ENCODE assay signal across 9 cellular contexts in the genomic region with DNA sequence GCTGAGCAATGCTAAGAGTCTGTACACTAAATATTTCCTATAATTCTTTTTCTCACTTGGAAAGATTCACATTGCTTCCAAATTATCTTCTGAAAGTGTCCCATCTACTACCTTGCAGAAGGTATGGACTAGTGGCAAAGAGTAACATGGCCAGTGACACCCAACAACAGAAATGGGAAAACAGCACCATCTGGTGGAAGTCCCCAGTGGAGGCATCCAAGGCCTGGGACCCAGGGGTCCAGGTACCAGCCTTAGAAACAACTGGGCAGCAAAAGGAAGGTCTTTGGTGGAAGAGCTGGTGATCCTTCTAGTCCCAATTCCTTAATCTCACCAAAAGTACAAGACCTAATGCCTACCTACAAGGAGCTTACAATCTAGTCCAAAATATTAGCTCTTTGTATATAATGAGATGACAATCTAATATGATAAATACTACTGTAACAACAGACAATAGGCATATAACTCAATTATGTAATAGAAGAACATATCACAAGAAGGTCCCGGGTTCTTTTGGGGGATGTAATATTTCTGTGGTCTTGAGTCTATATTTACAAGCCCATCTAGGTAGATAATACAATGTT. TPM values are rescaled to one million over a fixed set of nuclear protein-coding genes. Genes with fewer than 3 reads are reported as not detected.
DNase-seq lines count a peak whose midpoint lies in the region; ATAC-seq and TF ChIP-seq lines count a peak whose summit lies in the region.
"Had no signal": no experiment of that assay in that cellular context is flagged by ENCODE, and none has a peak within 500 bp of the region (broad histone marks: within the 10 kb centered on the region; RNA-seq: fewer than 3 reads in every experiment).

No MANE protein-coding gene starts in this region.

- H3K27ac ChIP-seq in uterus (no peak overlapping the region), gastroesophageal sphincter (no peak overlapping the region)

- no peaks in the 10 kb centered on the region for H3K4me1 ChIP-seq in uterus
- no peaks in the 10 kb centered on the region for H3K4me1 ChIP-seq in gastroesophageal sphincter

- no peaks in the 10 kb centered on the region for H3K27me3 Mint-ChIP-seq in activated T-cell treated with anti-CD3 and anti-CD28 coated beads, Interleukin-2, amount 50 U/mL, for 24 hours

- H3K9me3 ChIP-seq in uterus (no peaks in the 10 kb centered on the region), gastroesophageal sphincter (no peaks in the 10 kb centered on the region)

- peaks cover 36% of the 10 kb centered on the region for H3K36me3 Mint-ChIP-seq in activated T-cell treated with anti-CD3 and anti-CD28 coated beads, Interleukin-2, amount 50 U/mL, for 24 hours (ENCODE audit: low read depth)

- 67 to 81% methylated on average over 1 of the region's 1 CpG for WGBS in gastroesophageal sphincter (ENCODE audit: low coverage in 1 of 2), 2 donors

- intact Hi-C loops in uterus (cut with DNase I; ENCODE audit: low total_unique reads) = no loop called here

- peak; percentile 85 for TF ChIP-seq CTCF in NB4 (IDR thresholded peaks at IDR 0.05; ENCODE audit: low read depth, low read length)
- TF ChIP-seq CTCF in uterus (IDR thresholded peaks at IDR 0.05) = peak in 3 of 4 experiments; percentile 15 to 31 (median 27)
- peak in 2 of 4 experiments; percentile 47 for TF ChIP-seq CTCF in gastroesophageal sphincter (IDR thresholded peaks at IDR 0.05)

- TF ChIP-seq POLR2A in NB4 (IDR thresholded peaks at IDR 0.05; ENCODE audit: extremely low read depth, insufficient read length) (no peak), uterus (IDR thresholded peaks at IDR 0.05) (no peak), gastroesophageal sphincter (IDR thresholded peaks at IDR 0.05) (no peak)

- H3K4me3 Mint-ChIP-seq in activated T-cell treated with anti-CD3 and anti-CD28 coated beads, Interleukin-2, amount 50 U/mL, for 24 hours = no peak overlapping the region
- H3K4me3 Mint-ChIP-seq: dendritic cell treated with granulocyte-macrophage colony-stimulating factor and Interleukin-4, amounts not matched to agents 40 ng/mL and 50 ng/mL, for 4 days had no signal

- H3K4me1 Mint-ChIP-seq in activated T-cell treated with anti-CD3 and anti-CD28 coated beads, Interleukin-2, amount 50 U/mL, for 24 hours (ENCODE audit: low read depth) = peaks cover 33% of the 10 kb centered on the region

- H3K27ac Mint-ChIP-seq in activated T-cell treated with anti-CD3 and anti-CD28 coated beads, Interleukin-2, amount 50 U/mL, for 24 hours = no peak overlapping the region
- H3K27ac Mint-ChIP-seq: dendritic cell treated with granulocyte-macrophage colony-stimulating factor and Interleukin-4, amounts not matched to agents 40 ng/mL and 50 ng/mL, for 4 days had no signal

- DNase-seq in activated T-cell treated with anti-CD3 and anti-CD28 coated beads for 48 hours (ENCODE audit: low read depth) (peak; percentile 21), NB4 (ENCODE audit: low read depth) (peak; percentile 56), iPS-NIHi11 (ENCODE audit: low spot score) (peak; percentile 79), uterus (no peak)
- no peak for DNase-seq in activated T-cell treated with anti-CD3 and anti-CD28 coated beads, Interleukin-2, amount 50 U/mL, for 24 hours
- DNase-seq in activated CD4-positive, alpha-beta T cell treated with anti-CD3 and anti-CD28 coated beads, Interleukin-2, amount 50 U/mL, for 4 hours = peak; percentile 6 to 13

- H3K27me3 ChIP-seq in uterus = no peaks in the 10 kb centered on the region
- H3K27me3 ChIP-seq in gastroesophageal sphincter = peaks cover 65% of the 10 kb centered on the region

- no peak for TF ChIP-seq EP300 in gastroesophageal sphincter (IDR thresholded peaks at IDR 0.05)

- no peaks in the 10 kb centered on the region for H3K9me3 Mint-ChIP-seq in activated T-cell treated with anti-CD3 and anti-CD28 coated beads, Interleukin-2, amount 50 U/mL, for 24 hours
- H3K9me3 Mint-ChIP-seq: dendritic cell treated with granulocyte-macrophage colony-stimulating factor and Interleukin-4, amounts not matched to agents 40 ng/mL and 50 ng/mL, for 4 days had no signal

- H3K36me3 ChIP-seq in uterus (no peaks in the 10 kb centered on the region), gastroesophageal sphincter (no peaks in the 10 kb centered on the region)

- ATAC-seq in HG02973 (IDR thresholded peaks at IDR 0.05; ENCODE audit: unreplicated experiment) (no peak), gastroesophageal sphincter (no peak)

- no peak overlapping the region for H3K4me3 ChIP-seq in NB4 (ENCODE audit: low read depth, low read length)
- no peak overlapping the region for H3K4me3 ChIP-seq in uterus
- no peak overlapping the region for H3K4me3 ChIP-seq in gastroesophageal sphincter

RNA-seq across cellular contexts. Expression of gene SKAP1, which starts 55.3 kb away (rescaled TPM):
- total RNA-seq in uterus (1 to 10 TPM in 2 of 4 donors, under 1 TPM in 1, not detected in 1; 0.51 to 2.4 (median 1.9) TPM), gastroesophageal sphincter (10 to 100 TPM in 1 of 4 donors, 1 to 10 TPM in 2, not detected in 1; 1.1 to 12.1 (median 1.8) TPM)

Comparison
In these comparisons a context has a peak if more than half of its experiments do, and no peak if none do; other contexts are left out.
1. DNase-seq: peak in activated T-cell treated with anti-CD3 and anti-CD28 coated beads for 48 hours (single experiment), NB4 (single experiment), activated CD4-positive, alpha-beta T cell treated with anti-CD3 and anti-CD28 coated beads, Interleukin-2, amount 50 U/mL, for 4 hours (2 of 2) and iPS-NIHi11 (single experiment); none in activated T-cell treated with anti-CD3 and anti-CD28 coated beads, Interleukin-2, amount 50 U/mL, for 24 hours (single experiment) and uterus (0 of 2).